ENCODE assay signal across 19 cellular contexts in genomic region chr1:12609469-12610003, GRCh38. TPM values are rescaled to one million over a fixed set of nuclear protein-coding genes. Genes with fewer than 3 reads are reported as not detected.
DNase-seq lines count a peak whose midpoint lies in the region; ATAC-seq, FAIRE-seq and TF ChIP-seq lines count a peak whose summit lies in the region.
"Had no signal": no experiment of that assay in that cellular context is flagged by ENCODE, and none has a peak within 500 bp of the region (broad histone marks: within the 10 kb centered on the region; RNA-seq: fewer than 3 reads in every experiment).

No MANE protein-coding gene starts in this region.

- no peak overlapping the region for H2BK5ac ChIP-seq in neuronal stem cell (ENCODE audit: low read length)

- no peaks in the 10 kb centered on the region for H3K9me2 ChIP-seq in GM23248 (ENCODE audit: insufficient read depth)

- H3K27ac Mint-ChIP-seq in effector memory CD8-positive, alpha-beta T cell, result peak overlapping the region; percentile 58 to 87

- H2AK5ac ChIP-seq in neuronal stem cell (ENCODE audit: low read depth, low read length), result peak overlapping the region; percentile 82

- H3K27me3 Mint-ChIP-seq in effector memory CD8-positive, alpha-beta T cell, result no peaks in the 10 kb centered on the region

- TF ChIP-seq POLR2A in A549 (IDR thresholded peaks at IDR 0.05; ENCODE audit: low read length), result no peak

- WGBS in A549 (ENCODE audit: missing lambda C conversion rate), result 92% methylated on average over 4 of the region's 5 CpGs
- 81 to 90% methylated on average over 5 of the region's 5 CpGs for WGBS in GM23248 (ENCODE audit: low coverage in 1 of 2, low lambda C conversion rate in 2 of 2, missing lambda C conversion rate in 2 of 2), 2 experiments
- no CpG with 5 or more reads among the region's 5 CpGs for WGBS in neuronal stem cell (ENCODE audit: extremely low coverage in 2 of 2, insufficient read length in 2 of 2, insufficient replicate concordance in 1 of 2), 2 donors

- H3K79me1 ChIP-seq in neuronal stem cell (ENCODE audit: low read depth, low read length), result no peaks in the 10 kb centered on the region

- in situ Hi-C loops in GM23248 (cut with MboI), result loop anchor here (10.0 kb wide), 1 partner anchor 205 kb away; no protein-coding TSS in a partner anchor

- H3K79me2 ChIP-seq in GM23248 (ENCODE audit: insufficient read depth), result peaks cover 74% of the 10 kb centered on the region

- H3K4me1 ChIP-seq in A549, result peaks cover 77% of the 10 kb centered on the region
- H3K4me1 ChIP-seq in GM23248 (ENCODE audit: insufficient read depth), result peaks cover 31% of the 10 kb centered on the region
- no peaks in the 10 kb centered on the region for H3K4me1 ChIP-seq in neuronal stem cell (ENCODE audit: control insufficient read depth in 2 of 2, insufficient read depth in 1 of 2, low read depth in 1 of 2, low read length in 2 of 2)

- H3K4me3 Mint-ChIP-seq in effector memory CD8-positive, alpha-beta T cell, result peak overlapping the region in 1 of 2 donors; percentile 28
- H3K4me3 Mint-ChIP-seq: activated T-cell treated with anti-CD3 and anti-CD28 coated beads, Interleukin-2, amount 50 U/mL, for 4 hours had no signal

- H3K23ac ChIP-seq in neuronal stem cell (ENCODE audit: low read depth, low read length, poor library complexity), result peak overlapping the region; percentile 18

- H3K36me3 Mint-ChIP-seq in effector memory CD8-positive, alpha-beta T cell (ENCODE audit: insufficient read depth), result peaks cover 6% of the 10 kb centered on the region

- H2AFZ ChIP-seq in GM23248 (no peak overlapping the region), neuronal stem cell (ENCODE audit: low read length) (no peak overlapping the region)

- H4K20me1 ChIP-seq in GM23248 (ENCODE audit: insufficient read depth), result no peaks in the 10 kb centered on the region

- peak overlapping the region; percentile 25 for H2BK120ac ChIP-seq in neuronal stem cell (ENCODE audit: low read depth, low read length)

- no peak overlapping the region for H3K4ac ChIP-seq in neuronal stem cell (ENCODE audit: low read length)

- no peak overlapping the region for H3K14ac ChIP-seq in neuronal stem cell (ENCODE audit: low read length)

- POLR2A ChIA-PET in A549 (lab: Yijun Ruan, JAX), result interaction anchor here (1.7 to 1.9 kb wide), 2 partner anchors 9 to 13 kb away, joined by 6 to 9 read pairs; partner anchors contain the start of gene DHRS3

- CTCF ChIA-PET in A549 (lab: Yijun Ruan, JAX), result interaction anchor here (1.4 kb wide), 2 partner anchors 9 to 18 kb away, joined by 3 to 4 read pairs; no protein-coding TSS in a partner anchor

- H3K36me3 ChIP-seq in GM23248 (ENCODE audit: low read depth), result no peaks in the 10 kb centered on the region
- no peaks in the 10 kb centered on the region for H3K36me3 ChIP-seq in neuronal stem cell (replicated peaks in 1 of 2; ENCODE audit: control insufficient read depth in 2 of 2, insufficient read depth in 2 of 2, low read length in 2 of 2)

- H3K27me3 ChIP-seq in GM23248 (replicated peaks; ENCODE audit: insufficient read depth) (no peaks in the 10 kb centered on the region), neuronal stem cell (ENCODE audit: control insufficient read depth in 3 of 3, insufficient read depth in 3 of 3, low read depth in 1 of 3, low read length in 3 of 3) (peaks cover 0 to 13% (median 0%) of the 10 kb centered on the region in 3 experiments)

- H3K9me3 Mint-ChIP-seq in effector memory CD8-positive, alpha-beta T cell, result no peaks in the 10 kb centered on the region
- H3K9me3 Mint-ChIP-seq: activated T-cell treated with anti-CD3 and anti-CD28 coated beads, Interleukin-2, amount 50 U/mL, for 4 hours had no signal

- H3K9me3 ChIP-seq in A549, result 0 out of 3 replicates have a peak, but pooled peaks cover 2% of the 10 kb centered on the region
- H3K9me3 ChIP-seq in GM23248 (ENCODE audit: low read depth), result no peaks in the 10 kb centered on the region
- no peaks in the 10 kb centered on the region for H3K9me3 ChIP-seq in neuronal stem cell (replicated peaks in 1 of 2; ENCODE audit: control insufficient read depth in 2 of 2, insufficient read depth in 1 of 2, low read depth in 1 of 2, low read length in 2 of 2)

- H2BK12ac ChIP-seq in neuronal stem cell (ENCODE audit: low read length), result no peak overlapping the region

- H3K4me2 ChIP-seq in A549 (peak overlapping the region; percentile 46), GM23248 (ENCODE audit: unreplicated experiment) (no peak overlapping the region), neuronal stem cell (ENCODE audit: insufficient read depth, low read length, poor library complexity, severe bottlenecking) (no peak overlapping the region)

- H3K9ac ChIP-seq in GM23248 (no peak overlapping the region), neuronal stem cell (ENCODE audit: low read depth, low read length, poor library complexity) (no peak overlapping the region)

- peaks cover 34 to 42% of the 10 kb centered on the region in 2 donors for H3K4me1 Mint-ChIP-seq in effector memory CD8-positive, alpha-beta T cell (ENCODE audit: low read depth in 2 of 2)

- no peak overlapping the region for H4K91ac ChIP-seq in neuronal stem cell (ENCODE audit: low read depth, low read length, poor library complexity)

- peak; percentile 37 to 54; a peak in 3 of 6 replicates for ATAC-seq in A549
- no peak for ATAC-seq in effector memory CD8-positive, alpha-beta T cell (replicated peaks)
- ATAC-seq: activated T-cell treated with anti-CD3 and anti-CD28 coated beads, Interleukin-2, amount 50 U/mL, for 4 hours had no signal

- TF ChIP-seq RAD21 in A549 (conservative IDR thresholded peaks at IDR 0.05 in 1 of 2, IDR thresholded peaks at IDR 0.05 in 1 of 2), result no peak

- FAIRE-seq in A549 (lab: Jason Lieb, UNC), result no peak
- FAIRE-seq: H54 had no signal

- no peak for TF ChIP-seq EP300 in A549 (IDR thresholded peaks at IDR 0.05)

- H3K27ac ChIP-seq in A549 (peak overlapping the region; percentile 64 to 100), GM23248 (0 out of 2 replicates have a peak overlapping the region, but pooled peaks have one; percentile 59), neuronal stem cell (replicated peaks; ENCODE audit: low read length) (no peak overlapping the region)

- H3K18ac ChIP-seq in neuronal stem cell (ENCODE audit: low read length), result peak overlapping the region; percentile 52

- no peak for TF ChIP-seq CTCF in A549 (IDR thresholded peaks at IDR 0.05)

- no peak overlapping the region for H4K8ac ChIP-seq in neuronal stem cell (ENCODE audit: low read depth, low read length)

- H3F3A ChIP-seq in GM23248 (ENCODE audit: insufficient read depth), result peaks cover 16% of the 10 kb centered on the region

- no peak overlapping the region for H3K4me3 ChIP-seq in A549
- H3K4me3 ChIP-seq in GM23248, result no peak overlapping the region
- H3K4me3 ChIP-seq in neuronal stem cell (ENCODE audit: low read length in 2 of 2), result no peak overlapping the region

- H2BK15ac ChIP-seq in neuronal stem cell (ENCODE audit: low read length), result no peak overlapping the region

- DNase-seq in A549 (ENCODE audit: low read depth in 1 of 2, low spot score in 1 of 2), result no peak
- DNase-seq in GM23248, result no peak
- DNase-seq in effector memory CD8-positive, alpha-beta T cell, result no peak
- no peak for DNase-seq in neuronal stem cell (ENCODE audit: low spot score)
- no peak for DNase-seq in C1 segment of cervical spinal cord (lab: John Stamatoyannopoulos, UW)
- DNase-seq in cerebellar nuclear complex (lab: John Stamatoyannopoulos, UW), result no peak
- DNase-seq in NOMO-1 treated with DMSO at 0.1 percent for 48 hours (lab: John Stamatoyannopoulos, UW; ENCODE audit: unreplicated experiment), result no peak
- no peak for DNase-seq in NCI-H526 treated with DMSO at 0.1 percent for 48 hours (lab: John Stamatoyannopoulos, UW)
- DNase-seq: activated CD4-positive, alpha-beta T cell treated with anti-CD3 and anti-CD28 coated beads for 48 hours; activated T-cell treated with anti-CD3 and anti-CD28 coated beads, Interleukin-2, amount 50 U/mL, for 4 hours; effector memory CD4-positive, alpha-beta T cell; GF-D8; NCI-H187 treated with DMSO at 0.1 percent for 48 hours had no signal

TF ChIP-seq in A549, 52 proteins besides CTCF, POLR2A, EP300 and RAD21:
- TF ChIP-seq NPAS2 (CRISPR knock-in tag; IDR thresholded peaks at IDR 0.05; ENCODE audit: borderline replicate concordance), result no peak
- peak; percentile 67 for TF ChIP-seq HOXA7 (CRISPR knock-in tag; IDR thresholded peaks at IDR 0.05)
- peak; percentile 74; the same call in 1 of the 2 replicates for TF ChIP-seq TP53 (CRISPR knock-in tag; IDR thresholded peaks at IDR 0.05)
- TF ChIP-seq POLR2AphosphoS2 (conservative IDR thresholded peaks at IDR 0.05; ENCODE audit: low read length), result peak; percentile 82; the same call in 1 of the 2 replicates
- TF ChIP-seq, protein P1, sequence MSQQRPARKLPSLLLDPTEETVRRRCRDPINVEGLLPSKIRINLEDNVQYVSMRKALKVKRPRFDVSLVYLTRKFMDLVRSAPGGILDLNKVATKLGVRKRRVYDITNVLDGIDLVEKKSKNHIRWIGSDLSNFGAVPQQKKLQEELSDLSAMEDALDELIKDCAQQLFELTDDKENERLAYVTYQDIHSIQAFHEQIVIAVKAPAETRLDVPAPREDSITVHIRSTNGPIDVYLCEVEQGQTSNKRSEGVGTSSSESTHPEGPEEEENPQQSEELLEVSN (IDR thresholded peaks at IDR 0.05; ENCODE audit: borderline replicate concordance, low read depth), result no peak
- 0 out of 2 replicates have a peak, but pooled peaks have one; percentile 15 for TF ChIP-seq TFCP2L1 (CRISPR knock-in tag; IDR thresholded peaks at IDR 0.05)

RNA-seq across cellular contexts. Expression of gene DHRS3, which starts 8.5 kb away (rescaled TPM):
- polyA plus RNA-seq in A549 (2011; rRNA removed) (79.7 and 89.1 TPM in 2 replicates), A549 (2017; fragmentation: RNase III; extraction: RNeasy Plus Mini Kit Qiagen cat#74134 plus additional on column Dnase treatment) (56.9 to 78.9 TPM (median 62.7 TPM) in 3 replicates), GM23248 (2016; fragmentation: Nextera tagmentation; extraction: Ambion mirVana) (120 and 123 TPM in 2 replicates)
- 64.4 and 78.4 TPM in 2 replicates for polyA plus RNA-seq in A549 (2012; cell fraction: cytosol; rRNA removed)
- 119 and 124 TPM in 2 replicates for polyA plus RNA-seq in A549 (2012; cell fraction: nucleus; rRNA removed)
- 320 and 332 TPM in 2 replicates for polyA minus RNA-seq in A549 (2011; rRNA and poly(A)+ RNA removed)
- total RNA-seq in GM23248 (2014; rRNA removed; shearing (Covaris generic)), result 53.1 and 55.2 TPM in 2 replicates
- polyA plus RNA-seq in neuronal stem cell (2013, experiment 1 of 2), result 0.75 TPM
- polyA plus RNA-seq in neuronal stem cell (2013, experiment 2 of 2), result 0.76 TPM
- total RNA-seq: myocyte had no signal

RNA-seq across cellular contexts. Expression of gene AADACL4, which starts 34.3 kb away (rescaled TPM):
- polyA plus RNA-seq in A549 (2011; rRNA removed), result not detected in 2 replicates
- polyA plus RNA-seq in A549 (2012; cell fraction: cytosol; rRNA removed), result not detected in 2 replicates
- not detected in 2 replicates for polyA plus RNA-seq in A549 (2012; cell fraction: nucleus; rRNA removed)
- not detected in 3 replicates for polyA plus RNA-seq in A549 (2017; fragmentation: RNase III; extraction: RNeasy Plus Mini Kit Qiagen cat#74134 plus additional on column Dnase treatment)
- not detected in 2 replicates for polyA minus RNA-seq in A549 (2011; rRNA and poly(A)+ RNA removed)
- not detected in 2 replicates for total RNA-seq in GM23248 (2014; rRNA removed; shearing (Covaris generic))
- not detected in 2 replicates for polyA plus RNA-seq in GM23248 (2016; fragmentation: Nextera tagmentation; extraction: Ambion mirVana)
- polyA plus RNA-seq in neuronal stem cell (2013, experiment 1 of 2), result not detected
- not detected for polyA plus RNA-seq in neuronal stem cell (2013, experiment 2 of 2)
- total RNA-seq: activated T-cell treated with anti-CD3 and anti-CD28 coated beads, Interleukin-2, amount 50 U/mL, for 4 hours; cardiac septum; left lobe of liver; myocyte; NCI-H460; pulmonary artery endothelial cell had no signal
